In genomic region chr7:44145419-44145968, GRCh38 we compare ENCODE assay signal across 1 cellular context.
TF ChIP-seq lines count a peak whose summit lies in the region.

No MANE protein-coding gene starts in this region.

TF ChIP-seq in HepG2, 621 proteins besides CTCF, POLR2A, EP300 and RAD21:
- TF ChIP-seq ATF1 (CRISPR knock-in tag; IDR thresholded peaks at IDR 0.05): no peak
- no peak for TF ChIP-seq SAP130 (CRISPR knock-in tag; IDR thresholded peaks at IDR 0.05; ENCODE audit: low read depth)
- no peak for TF ChIP-seq HNRNPUL1 (IDR thresholded peaks at IDR 0.05; ENCODE audit: low read depth, low read length)
- TF ChIP-seq ZNF513 (CRISPR knock-in tag; conservative IDR thresholded peaks at IDR 0.05): no peak
- TF ChIP-seq ZNF839 (CRISPR knock-in tag; IDR thresholded peaks at IDR 0.05; ENCODE audit: borderline replicate concordance): no peak
